In the genomic region with DNA sequence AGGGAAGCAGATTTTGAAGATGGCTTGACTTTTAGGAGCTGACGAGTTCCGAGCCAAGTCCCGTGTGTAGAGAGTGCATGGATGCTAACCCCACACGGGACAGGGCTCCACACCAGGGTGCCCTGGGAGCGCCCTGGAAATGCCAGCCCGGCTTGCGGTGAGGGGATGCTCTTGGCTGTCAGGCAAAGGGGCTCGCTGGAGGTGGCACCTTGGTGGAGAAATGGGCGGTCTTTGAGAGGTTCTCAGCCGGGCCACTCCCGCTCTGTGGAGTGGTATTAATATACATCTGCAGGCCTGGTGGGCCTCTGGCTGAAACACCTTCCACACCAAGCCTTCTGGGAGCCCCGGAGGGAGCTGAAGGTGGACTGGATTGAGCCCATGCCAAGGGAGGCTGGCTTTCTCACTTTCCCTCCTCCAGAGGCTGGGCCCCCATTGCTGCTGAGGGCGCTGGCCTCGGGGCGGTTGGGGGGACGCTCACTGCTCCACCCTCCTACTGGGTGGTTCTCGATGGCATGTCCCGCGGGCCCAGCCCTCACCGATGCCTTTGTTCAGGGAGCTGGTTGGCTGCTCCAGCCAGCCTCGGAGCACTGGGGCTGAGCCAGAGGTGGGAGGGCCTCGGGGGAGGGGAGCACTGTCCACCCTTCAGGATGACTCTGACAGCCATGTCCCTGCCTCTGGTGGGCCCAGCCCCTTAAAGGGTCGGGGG, we compare ENCODE assay signal across 19 cellular contexts.
DNase-seq lines count a peak whose midpoint lies in the region; ATAC-seq, FAIRE-seq and TF ChIP-seq lines count a peak whose summit lies in the region.
"Had no signal": no experiment of that assay in that cellular context is flagged by ENCODE, and none has a peak within 500 bp of the region (broad histone marks: within the 10 kb centered on the region; RNA-seq: fewer than 3 reads in every experiment).

No MANE protein-coding gene starts in this region.

- no peaks in the 10 kb centered on the region for H3K9me3 ChIP-seq in H1 (ENCODE audit: insufficient read depth in 2 of 2, low read depth in 1 of 2, low read length in 1 of 2)
- H3K9me3 ChIP-seq in gastroesophageal sphincter, result no peaks in the 10 kb centered on the region
- no peaks in the 10 kb centered on the region for H3K9me3 ChIP-seq in osteoblast (ENCODE audit: low read depth, low read length)
- H3K9me3 ChIP-seq in vagina, result no peaks in the 10 kb centered on the region
- no peaks in the 10 kb centered on the region for H3K9me3 ChIP-seq in left ventricle myocardium inferior (replicated peaks)
- H3K9me3 ChIP-seq: A549, BE2C had no signal

- H2BK5ac ChIP-seq in H1 (ENCODE audit: low read depth, low read length), result no peak overlapping the region

- CTCF ChIA-PET in H1 (lab: Charles Lee; ENCODE audit: partially characterized antibody), result interaction anchor here (0.5 to 1.7 kb wide), 7 partner anchors 9 to 571 kb away, joined by 3 to 4 read pairs (median 3); no protein-coding TSS in a partner anchor

- TF ChIP-seq EP300 in H1 (IDR thresholded peaks at IDR 0.05; ENCODE audit: borderline replicate concordance in 1 of 2, low read depth in 2 of 2, low read length in 2 of 2), result no peak
- TF ChIP-seq EP300 in gastroesophageal sphincter (IDR thresholded peaks at IDR 0.05), result no peak

- H3K9ac ChIP-seq in H1 (replicated peaks in 1 of 4; ENCODE audit: extremely low read depth in 1 of 4, low read depth in 3 of 4, low read length in 3 of 4), result no peak overlapping the region

- no peak for TF ChIP-seq RAD21 in H1 (IDR thresholded peaks at IDR 0.05 in 1 of 2, conservative IDR thresholded peaks at IDR 0.05 in 1 of 2; ENCODE audit: low read depth in 2 of 2, low read length in 2 of 2)

- 90% methylated on average over 19 of the region's 23 CpGs; no CpG with 5 or more reads in 1 of the 2 experiments for WGBS in H1 (ENCODE audit: extremely low coverage in 1 of 2, insufficient coverage in 1 of 2, insufficient read length in 1 of 2, insufficient replicate concordance in 2 of 2, low coverage in 1 of 2, low lambda C conversion rate in 2 of 2, missing lambda C conversion rate in 1 of 2), 2 experiments
- WGBS in gastroesophageal sphincter (ENCODE audit: low coverage in 1 of 2), 2 donors, result no CpG with 5 or more reads among the region's 23 CpGs

- H2BK12ac ChIP-seq in H1 (ENCODE audit: low read depth, low read length), result no peak overlapping the region

- no peak overlapping the region for H2AK5ac ChIP-seq in H1 (ENCODE audit: low read depth, low read length)

- H4K8ac ChIP-seq in H1 (ENCODE audit: extremely low read depth, insufficient read depth, low read length), result 0 out of 2 replicates have a peak overlapping the region, but pooled peaks have one; percentile 6

- H3K79me1 ChIP-seq in H1 (ENCODE audit: low read depth, low read length), result no peaks in the 10 kb centered on the region

- no peak overlapping the region for H3K4me2 ChIP-seq in H1 (ENCODE audit: insufficient read depth in 1 of 2, low read depth in 2 of 2, low read length in 2 of 2)
- no peak overlapping the region for H3K4me2 ChIP-seq in osteoblast (ENCODE audit: insufficient read depth, low read length)
- H3K4me2 ChIP-seq: A549 had no signal

- H3K56ac ChIP-seq in H1 (replicated peaks; ENCODE audit: insufficient read length, low read depth, low read length), result no peak overlapping the region

- no peak overlapping the region for H2AFZ ChIP-seq in H1 (ENCODE audit: low read length)
- H2AFZ ChIP-seq in osteoblast (ENCODE audit: low read length), result no peak overlapping the region

- no peak overlapping the region for H4K5ac ChIP-seq in H1 (ENCODE audit: insufficient read length, low read depth, low read length)

- no peak overlapping the region for H3K23ac ChIP-seq in H1 (ENCODE audit: insufficient read length)

- peaks cover 12% of the 10 kb centered on the region for H3K23me2 ChIP-seq in H1 (ENCODE audit: low read depth, low read length)

- H3K18ac ChIP-seq in H1 (ENCODE audit: extremely low read depth, low read length), result no peak overlapping the region; the same call in 1 of the 2 replicates

- no peak overlapping the region for H3K4ac ChIP-seq in H1 (replicated peaks; ENCODE audit: insufficient read length, low read depth, low read length)

- no peak for ATAC-seq in gastroesophageal sphincter
- ATAC-seq: A549, HCT116 had no signal

- TF ChIP-seq POLR2A in H1 (IDR thresholded peaks at IDR 0.05; ENCODE audit: control extremely low read depth in 1 of 2, low read depth in 2 of 2, low read length in 2 of 2) (no peak), gastroesophageal sphincter (IDR thresholded peaks at IDR 0.05) (no peak), vagina (IDR thresholded peaks at IDR 0.05) (no peak)

- peaks cover 0 to 6% (median 0%) of the 10 kb centered on the region in 4 experiments; a peak in 1 of 8 replicates for H3K36me3 ChIP-seq in H1 (ENCODE audit: control insufficient read depth in 2 of 4, insufficient read depth in 4 of 4, low read length in 3 of 4)
- no peaks in the 10 kb centered on the region for H3K36me3 ChIP-seq in gastroesophageal sphincter
- no peaks in the 10 kb centered on the region for H3K36me3 ChIP-seq in osteoblast (ENCODE audit: insufficient read depth, low read length)
- H3K36me3 ChIP-seq in vagina, result no peaks in the 10 kb centered on the region
- H3K36me3 ChIP-seq in H7 (replicated peaks; ENCODE audit: control insufficient read depth, insufficient read depth, low read length), result no peaks in the 10 kb centered on the region
- no peaks in the 10 kb centered on the region for H3K36me3 ChIP-seq in left ventricle myocardium inferior
- H3K36me3 ChIP-seq: BE2C had no signal

- POLR2A ChIA-PET in H1 (lab: Charles Lee; ENCODE audit: partially characterized antibody), result no interaction called here

- H2BK120ac ChIP-seq in H1 (replicated peaks; ENCODE audit: low read depth, low read length), result no peak overlapping the region

- DNase-seq in H1 (ENCODE audit: low read depth in 1 of 2, low spot score in 2 of 2) (no peak), osteoblast (ENCODE audit: insufficient read length, low spot score, missing footprints) (peak; percentile 10), vagina (ENCODE audit: extremely low spot score in 2 of 2) (no peak), H7 (no peak), left ventricle myocardium inferior (no peak)
- no peak for DNase-seq in stimulated activated CD4-positive, alpha-beta T cell treated with anti-CD3 and anti-CD28 coated beads, Interleukin-4, amount 100 ng/mL, for 4 hours
- DNase-seq: BE2C; CD4-positive, alpha-beta memory T cell; COR-L47; DMS153; DMS79 treated with DMSO at 0.1 percent for 48 hours; EL had no signal

- H3K4me3 ChIP-seq in H1 (ENCODE audit: extremely low read depth in 1 of 4, insufficient read depth in 2 of 4, low read depth in 3 of 4, low read length in 4 of 4) (no peak overlapping the region), gastroesophageal sphincter (no peak overlapping the region), osteoblast (ENCODE audit: insufficient read depth, low read length) (no peak overlapping the region), vagina (no peak overlapping the region), H7 (ENCODE audit: insufficient read depth, low read depth, low read length) (no peak overlapping the region), left ventricle myocardium inferior (no peak overlapping the region)
- H3K4me3 ChIP-seq: A549 had no signal

- no peak for TF ChIP-seq CTCF in H1 (IDR thresholded peaks at IDR 0.05; ENCODE audit: control extremely low read depth in 1 of 3, insufficient read depth in 1 of 3, low read depth in 1 of 3, low read length in 3 of 3)
- TF ChIP-seq CTCF in gastroesophageal sphincter (IDR thresholded peaks at IDR 0.05), result no peak
- TF ChIP-seq CTCF in osteoblast (IDR thresholded peaks at IDR 0.05; ENCODE audit: extremely low read depth, low read depth, low read length), result no peak
- TF ChIP-seq CTCF in vagina (IDR thresholded peaks at IDR 0.05), result no peak
- no peak for TF ChIP-seq CTCF in left ventricle myocardium inferior (IDR thresholded peaks at IDR 0.05; ENCODE audit: borderline replicate concordance)

- H2BK20ac ChIP-seq in H1 (ENCODE audit: low read length), result no peak overlapping the region

- H3K27ac ChIP-seq in H1 (ENCODE audit: low read depth, low read length) (no peak overlapping the region), gastroesophageal sphincter (peak overlapping the region in 3 of 4 donors; percentile 80 to 92 (median 91)), osteoblast (ENCODE audit: low read depth, low read length) (no peak overlapping the region), vagina (peak overlapping the region; percentile 79), left ventricle myocardium inferior (replicated peaks) (no peak overlapping the region)
- H3K27ac ChIP-seq: A549, C4-2B had no signal

- H3K79me2 ChIP-seq in H1 (ENCODE audit: control insufficient read depth in 1 of 2, insufficient read depth in 2 of 2, low read length in 2 of 2), result no peaks in the 10 kb centered on the region
- no peaks in the 10 kb centered on the region for H3K79me2 ChIP-seq in osteoblast (ENCODE audit: insufficient read depth, low read length)

- no peak for FAIRE-seq in H1 (lab: Jason Lieb, UNC)
- FAIRE-seq: A549, D721Med, G401.6, GM12891 had no signal

- intact Hi-C loops in vagina (cut with DNase I) (no loop called here), left ventricle myocardium inferior (cut with micrococcal nuclease) (no loop called here)

- H4K20me1 ChIP-seq in H1 (replicated peaks in 1 of 2; ENCODE audit: control insufficient read depth in 1 of 2, insufficient read depth in 2 of 2, low read length in 2 of 2) (peaks cover 0 to 17% of the 10 kb centered on the region in 2 experiments), osteoblast (ENCODE audit: insufficient read depth, low read length) (no peaks in the 10 kb centered on the region)

- H3K4me1 ChIP-seq in H1 (replicated peaks in 1 of 4; ENCODE audit: control insufficient read depth in 3 of 4, insufficient read depth in 4 of 4, low read length in 3 of 4) (peaks cover 0 to 4% (median 2%) of the 10 kb centered on the region in 4 experiments; a peak in 3 of 7 replicates), gastroesophageal sphincter (peaks cover 2 to 66% (median 11%) of the 10 kb centered on the region in 3 donors), osteoblast (ENCODE audit: insufficient read depth, low read length) (peaks cover 6% of the 10 kb centered on the region), vagina (peaks cover 42% of the 10 kb centered on the region), left ventricle myocardium inferior (peaks cover 4% of the 10 kb centered on the region)
- H3K4me1 ChIP-seq: A549, BE2C had no signal

- H3K27me3 ChIP-seq in H1 (replicated peaks in 1 of 4; ENCODE audit: control insufficient read depth in 3 of 4, extremely low read depth in 1 of 4, insufficient read depth in 3 of 4, low read length in 3 of 4) (peaks cover 0 to 2% (median 0%) of the 10 kb centered on the region in 4 experiments; a peak in 2 of 7 replicates), gastroesophageal sphincter (no peaks in the 10 kb centered on the region), osteoblast (ENCODE audit: insufficient read depth, low read length) (no peaks in the 10 kb centered on the region), vagina (no peaks in the 10 kb centered on the region), H7 (ENCODE audit: control insufficient read depth, insufficient read depth, low read length) (no peaks in the 10 kb centered on the region), left ventricle myocardium inferior (ENCODE audit: low read depth) (peaks cover 2% of the 10 kb centered on the region)
- H3K27me3 ChIP-seq: BE2C had no signal

- no peak overlapping the region for H4K91ac ChIP-seq in H1 (replicated peaks; ENCODE audit: insufficient read length, low read length)

- H3K14ac ChIP-seq in H1 (ENCODE audit: insufficient read length), result no peak overlapping the region

- no peak overlapping the region for H2BK15ac ChIP-seq in H1 (ENCODE audit: low read length)

Comparison
In these comparisons a context has a peak if more than half of its experiments do, and no peak if none do; other contexts are left out.
1. H3K27ac ChIP-seq: peak in gastroesophageal sphincter (3 of 4) and vagina (single experiment); none in H1 (single experiment), osteoblast (single experiment) and left ventricle myocardium inferior (single experiment).